In genomic region chr2:49278141-49278540, GRCh38 we compare ENCODE assay signal across 25 cellular contexts.
"Had no signal": no experiment of that assay in that cellular context is flagged by ENCODE, and none has a peak within 500 bp of the region (broad histone marks: within the 10 kb centered on the region; RNA-seq: fewer than 3 reads in every experiment).

No MANE protein-coding gene starts in this region.

- DNase-seq: effector CD8-positive, alpha-beta T cell; endodermal cell; foreskin fibroblast; gastrocnemius medialis; mesenchymal stem cell; mucosa of descending colon; naive B cell; stimulated activated CD4-positive, alpha-beta T cell treated with anti-CD3 and anti-CD28 coated beads, Interleukin-12 subunit alpha, Interleukin-12 subunit beta, amount 100 ng/mL, for 4 hours; stimulated activated CD4-positive, alpha-beta T cell treated with anti-CD3 and anti-CD28 coated beads, Interleukin-1b, Interleukin-23, amount 100 ng/mL, for 48 hours; stimulated activated CD4-positive, alpha-beta T cell treated with anti-CD3 and anti-CD28 coated beads, Interleukin-4, amount 100 ng/mL, for 1 hour; stimulated activated naive CD4-positive, alpha-beta T cell treated with Interleukin-2 at 50 U/mL for 16 hours; substantia nigra; transverse colon; upper lobe of right lung; uterus had no signal

- ATAC-seq: esophagus mucosa; gastrocnemius medialis; left lobe of liver; mucosa of descending colon; natural killer cell treated with Interleukin-12 subunit alpha and Interleukin-12 subunit beta and Interleukin-15 and Interleukin-18, amount 100 ng/mL, for 72 hours; sciatic nerve; stimulated activated effector memory CD8-positive, alpha-beta T cell treated with anti-CD3 and anti-CD28 coated beads, Interleukin-12 subunit alpha, Interleukin-12 subunit beta, amount 100 ng/mL, for 72 hours; upper lobe of right lung had no signal

- FAIRE-seq: colon, keratinocyte had no signal

- H3K27ac ChIP-seq: epithelial cell of prostate, gastrocnemius medialis, parathyroid adenoma, right atrium auricular region, transverse colon, upper lobe of right lung, uterus had no signal
